Comparison of ENCODE assay signal across 8 cellular contexts in genomic region chr4:52038109-52038912, GRCh38. TPM values are rescaled to one million over a fixed set of nuclear protein-coding genes. Genes with fewer than 3 reads are reported as not detected.
A peak's percentile ranks its signal among the peaks of the same experiment; 100 is the strongest.
DNase-seq lines count a peak whose midpoint lies in the region; ATAC-seq, FAIRE-seq and TF ChIP-seq lines count a peak whose summit lies in the region.

SGCB (minus strand) TSS chr4:52038299; CDS start chr4:52038259, 40 bp downstream.

- in situ Hi-C loops in GM12878 (cut with MboI): no loop called here

- H3K4me1 ChIP-seq in Loucy (ENCODE audit: insufficient read depth, low read length, poor library complexity, severe bottlenecking) (peaks cover 25% of the 10 kb centered on the region), GM12878 (ENCODE audit: control insufficient read depth, insufficient read depth, low read length) (peaks cover 5% of the 10 kb centered on the region; the same call in 1 of the 2 replicates), iPS-15b (ENCODE audit: control insufficient read depth, insufficient read depth, low read length) (no peaks in the 10 kb centered on the region)

- H3K9ac ChIP-seq in Loucy (ENCODE audit: low read depth, low read length, poor library complexity, severe bottlenecking): peak within 1 kb of the TSS; percentile 61
- H3K9ac ChIP-seq in GM12878 (ENCODE audit: control insufficient read depth, insufficient read depth, low read length): peak within 1 kb of the TSS; percentile 71
- H3K9ac ChIP-seq in iPS-15b (ENCODE audit: low read depth, low read length): peak within 1 kb of the TSS; percentile 51

- RAD21 ChIA-PET in GM12878 (lab: Charles Lee; ENCODE audit: unreplicated experiment): no interaction called here

- H2AFZ ChIP-seq in Loucy (ENCODE audit: low read length) (peak within 1 kb of the TSS; percentile 99), GM12878 (ENCODE audit: control insufficient read depth, low read depth, low read length) (peak within 1 kb of the TSS; percentile 83)

- no peak for TF ChIP-seq EP300 in GM12878 (IDR thresholded peaks at IDR 0.05; ENCODE audit: borderline replicate concordance in 1 of 2, control insufficient read depth in 1 of 2, low read depth in 2 of 2, low read length in 2 of 2)

- no peaks in the 10 kb centered on the region for H3F3A ChIP-seq in Loucy (ENCODE audit: low read depth)

- peak within 1 kb of the TSS; percentile 88 for H3K4me2 ChIP-seq in Loucy (ENCODE audit: low read depth, low read length, poor library complexity, severe bottlenecking)
- peak within 1 kb of the TSS; percentile 92 for H3K4me2 ChIP-seq in GM12878 (ENCODE audit: control insufficient read depth, insufficient read depth)

- H4K20me1 ChIP-seq in Loucy (ENCODE audit: insufficient read depth, low read length, poor library complexity, severe bottlenecking) (no peaks in the 10 kb centered on the region), GM12878 (ENCODE audit: control insufficient read depth, insufficient read depth) (no peaks in the 10 kb centered on the region)

- TF ChIP-seq RAD21 in GM12878 (IDR thresholded peaks at IDR 0.05; ENCODE audit: insufficient read depth, low read depth, low read length): no peak

- CTCF ChIA-PET in GM12878 (lab: Yijun Ruan, JAX): interaction anchor here (2.2 kb wide), 1 partner anchor 12 kb away, joined by 10 read pairs; no protein-coding TSS in a partner anchor

- TF ChIP-seq CTCF in Loucy (conservative IDR thresholded peaks at IDR 0.05; ENCODE audit: low read length) (no peak), GM12878 (IDR thresholded peaks at IDR 0.05 in 2 of 3, conservative IDR thresholded peaks at IDR 0.05 in 1 of 3; ENCODE audit: control insufficient read depth in 2 of 3, extremely low read depth in 1 of 3, insufficient read depth in 1 of 3, low read depth in 3 of 3, low read length in 3 of 3) (no peak)

- DNase-seq in GOT3 (lab: John Stamatoyannopoulos, UW) (peak; percentile 3), T-helper 9 cell (peak; percentile 63), GM12878 (ENCODE audit: low read depth, low spot score) (no peak), skeletal muscle cell (ENCODE audit: low read depth) (no peak), NCI-H2029 treated with DMSO at 0.1 percent for 48 hours (lab: John Stamatoyannopoulos, UW) (no peak)

- H3K4me3 ChIP-seq in GM08714 (ENCODE audit: low read length) (peak within 1 kb of the TSS; percentile 91), Loucy (ENCODE audit: low read length, poor library complexity, severe bottlenecking) (peak within 1 kb of the TSS; percentile 81), GM12878 (peak within 1 kb of the TSS; percentile 86), iPS-15b (ENCODE audit: low read depth, low read length) (peak within 1 kb of the TSS; percentile 61), skeletal muscle cell (ENCODE audit: low read depth, low read length) (peak within 1 kb of the TSS; percentile 75)

- SMC1A ChIA-PET in GM12878 (lab: Charles Lee; ENCODE audit: uncharacterized antibody, unreplicated experiment): interaction anchor here (2.0 to 2.1 kb wide), 2 partner anchors 12 to 176 kb away, joined by 4 to 8 read pairs; partner anchors contain the start of gene SPATA18

- peak; percentile 95 for ATAC-seq in GM12878

- TF ChIP-seq POLR2A in GM12878 (IDR thresholded peaks at IDR 0.05; ENCODE audit: low read depth, low read length): peak; percentile 71

- H3K27ac ChIP-seq in GM12878 (ENCODE audit: control insufficient read depth, insufficient read depth): no peak within 1 kb of the TSS

- H3K9me3 ChIP-seq in Loucy (ENCODE audit: insufficient read depth, low read depth, low read length) (no peaks in the 10 kb centered on the region), GM12878 (replicated peaks; ENCODE audit: control insufficient read depth, insufficient read depth, low read length) (no peaks in the 10 kb centered on the region), iPS-15b (ENCODE audit: control insufficient read depth, insufficient read depth, low read length) (no peaks in the 10 kb centered on the region)

- POLR2A ChIA-PET in GM12878 (lab: Charles Lee): interaction anchor here (0.5 to 0.6 kb wide), 2 partner anchors 143 to 1465 kb away, joined by 3 to 6 read pairs; no protein-coding TSS in a partner anchor

- H3K79me2 ChIP-seq in Loucy (ENCODE audit: insufficient read depth, low read length): peaks cover 12% of the 10 kb centered on the region; the same call in 1 of the 2 replicates
- H3K79me2 ChIP-seq in GM12878 (ENCODE audit: control insufficient read depth, insufficient read depth, low read length): no peaks in the 10 kb centered on the region

- H3K36me3 ChIP-seq in Loucy (ENCODE audit: insufficient read depth, low read length): no peaks in the 10 kb centered on the region
- no peaks in the 10 kb centered on the region for H3K36me3 ChIP-seq in GM12878 (ENCODE audit: control insufficient read depth in 2 of 2, insufficient read depth in 2 of 2, low read length in 1 of 2)
- H3K36me3 ChIP-seq in iPS-15b (ENCODE audit: control insufficient read depth, insufficient read depth, low read length): no peaks in the 10 kb centered on the region

- H3K9me2 ChIP-seq in Loucy (replicated peaks; ENCODE audit: low read depth, low read length): no peaks in the 10 kb centered on the region

- BruUV-seq in GM12878 (replicated peaks; lab: Mats Ljungman, UMichigan): no TSS peak

- intact Hi-C loops in GM12878 (cut with micrococcal nuclease; ENCODE audit: unreplicated experiment): loop anchor here (10.0 kb wide), 1 partner anchor 606 kb away; no protein-coding TSS in a partner anchor

- H3K27me3 ChIP-seq in Loucy (ENCODE audit: insufficient read depth, low read length, poor library complexity, severe bottlenecking) (no peaks in the 10 kb centered on the region), GM12878 (replicated peaks in 1 of 2; ENCODE audit: control insufficient read depth in 2 of 2, insufficient read depth in 2 of 2, low read length in 1 of 2) (no peaks in the 10 kb centered on the region; a peak in 1 of 4 replicates), iPS-15b (ENCODE audit: control insufficient read depth, insufficient read depth, low read length) (peaks cover 39% of the 10 kb centered on the region)

- WGBS in GM12878 (ENCODE audit: insufficient coverage, insufficient replicate concordance, low lambda C conversion rate, missing lambda C conversion rate): 11% methylated on average over 25 of the region's 68 CpGs

- FAIRE-seq in GM12878 (lab: Jason Lieb, UNC): no peak

TF ChIP-seq in GM12878, 131 proteins besides CTCF, POLR2A, EP300 and RAD21:
- TF ChIP-seq PAX5 (IDR thresholded peaks at IDR 0.05; ENCODE audit: borderline replicate concordance, low read depth, low read length) (no peak), IKZF1 (conservative IDR thresholded peaks at IDR 0.05) (0 out of 2 replicates have a peak, but pooled peaks have one; percentile 42), YY1 (IDR thresholded peaks at IDR 0.05; ENCODE audit: low read depth, low read length) (peak; percentile 91), TAF1 (IDR thresholded peaks at IDR 0.05; ENCODE audit: borderline replicate concordance, low read depth, low read length) (peak; percentile 25; the same call in 1 of the 2 replicates), LARP7 (IDR thresholded peaks at IDR 0.05) (peak; percentile 44; the same call in 1 of the 2 replicates), NRF1 (conservative IDR thresholded peaks at IDR 0.05; ENCODE audit: low read depth, low read length) (peak; percentile 52), HDAC6 (IDR thresholded peaks at IDR 0.05; ENCODE audit: unreplicated experiment) (no peak)

RNA-seq across cellular contexts. Expression of gene SGCB, which starts in this region (rescaled TPM):
- total RNA-seq in GM12878 (2013; cell fraction: nucleolus; rRNA removed): 1.6 and 1.9 TPM in 2 replicates
- total RNA-seq in GM12878 (2014; rRNA removed) (4.7 and 5.5 TPM in 2 replicates), GM12878 (2014; rRNA removed; fragmentation: Illumina TruSeq; extraction: Trizol) (4.9 and 5.1 TPM in 2 replicates), GM12878 (2021) (7.7 and 8.8 TPM in 2 replicates)
- 1.8 TPM for polyA plus RNA-seq in GM12878 (2011; ENCODE audit: low read depth)
- polyA plus RNA-seq in GM12878 (2011; rRNA removed) (5.1 and 6.6 TPM in 2 replicates), GM12878 (2014; fragmentation: Illumina TruSeq; extraction: Trizol) (8.9 and 14.6 TPM in 2 replicates), GM12878 (2014; fragmentation: Nextera tagmentation; extraction: Ambion mirVana) (1 to 10 TPM; 7.1 to 8.1 TPM), GM12878 (2014; rRNA removed) (5.0 and 5.5 TPM in 2 replicates), GM12878 (2016; fragmentation: Nextera tagmentation; extraction: Ambion mirVana) (10 to 100 TPM; 12.5 to 13.2 TPM)
- 2.4 and 3.3 TPM in 2 replicates for polyA plus RNA-seq in GM12878 (2011; cell fraction: cytosol; rRNA removed)
- polyA plus RNA-seq in GM12878 (2011; cell fraction: nucleus; rRNA removed): 1.4 and 1.7 TPM in 2 replicates
- polyA plus RNA-seq in GM12878 (2012): 2.4 and 2.7 TPM in 2 replicates
- polyA minus RNA-seq in GM12878 (2011; rRNA and poly(A)+ RNA removed): 1.7 and 3.9 TPM in 2 replicates
- polyA minus RNA-seq in GM12878 (2011; cell fraction: cytosol; rRNA and poly(A)+ RNA removed): 0.53 and 1.9 TPM in 2 replicates
- polyA minus RNA-seq in GM12878 (2011; cell fraction: nucleus; rRNA and poly(A)+ RNA removed): 0.36 and 0.86 TPM in 2 replicates

Comparison
In these comparisons a context has a peak if more than half of its experiments do, and no peak if none do; other contexts are left out.
1. DNase-seq: peak in GOT3 (single experiment) and T-helper 9 cell (single experiment); none in GM12878 (single experiment), skeletal muscle cell (single experiment) and NCI-H2029 treated with DMSO at 0.1 percent for 48 hours (single experiment).
2. Peak in every context shown above with its lines, with median percentiles within 50 percentile points of each other: H3K4me3 ChIP-seq and H3K9ac ChIP-seq.